ENCODE assay signal across 25 cellular contexts in the genomic region with DNA sequence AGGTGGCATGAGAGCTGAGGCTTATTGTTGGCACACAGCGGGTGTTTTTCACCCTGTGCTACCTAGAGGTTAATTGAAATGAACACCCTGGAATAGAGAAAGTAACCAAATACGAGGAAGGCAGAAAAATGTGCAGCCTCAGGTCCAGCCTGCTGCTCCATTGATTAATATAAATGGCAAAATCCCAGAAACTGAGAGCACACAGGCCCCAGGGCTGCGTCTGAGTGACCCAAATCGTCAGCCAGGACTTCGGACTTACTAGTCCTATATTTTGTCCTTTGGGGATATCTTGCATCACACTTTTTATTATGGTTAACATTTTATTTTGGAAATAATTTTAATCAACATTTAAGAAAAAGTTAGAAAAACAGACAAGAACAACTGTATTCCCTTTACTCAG.
"Had no signal": no experiment of that assay in that cellular context is flagged by ENCODE, and none has a peak within 500 bp of the region (broad histone marks: within the 10 kb centered on the region; RNA-seq: fewer than 3 reads in every experiment).

No MANE protein-coding gene starts in this region.

- H3K27ac ChIP-seq: colonic mucosa, epithelial cell of prostate, esophagus squamous epithelium, gastrocnemius medialis, heart right ventricle, left ventricle myocardium inferior, lower lobe of right lung had no signal

- H3K27ac Mint-ChIP-seq: dendritic cell treated with granulocyte-macrophage colony-stimulating factor and Interleukin-4, amounts not matched to agents 40 ng/mL and 50 ng/mL, for 4 days; effector memory CD8-positive, alpha-beta T cell; endodermal cell had no signal

- H3K4me3 Mint-ChIP-seq: dendritic cell treated with granulocyte-macrophage colony-stimulating factor and Interleukin-4, amounts not matched to agents 40 ng/mL and 50 ng/mL, for 4 days; effector memory CD8-positive, alpha-beta T cell; endodermal cell had no signal

- H3K9me3 Mint-ChIP-seq: effector memory CD8-positive, alpha-beta T cell; endodermal cell had no signal

- H3K4me3 ChIP-seq: colonic mucosa, esophagus squamous epithelium, gastrocnemius medialis, heart right ventricle, left ventricle myocardium inferior, lower lobe of right lung had no signal

- H3K27me3 ChIP-seq: colonic mucosa, esophagus squamous epithelium, gastrocnemius medialis, heart right ventricle had no signal

- FAIRE-seq: endometrium, islet of Langerhans, keratinocyte had no signal

- H3K4me1 ChIP-seq: colonic mucosa, gastrocnemius medialis had no signal

- DNase-seq: colonic mucosa; cortex of kidney; effector CD8-positive, alpha-beta T cell; effector memory CD8-positive, alpha-beta T cell; endodermal cell; erythroblast; esophagus squamous epithelium; foreskin fibroblast; foreskin melanocyte; gastrocnemius medialis; glutamatergic neuron; head of caudate nucleus; heart right ventricle; hippocampal formation; left cardiac atrium; left ventricle myocardium inferior; lower lobe of right lung; mesenchymal stem cell; midbrain had no signal

- ATAC-seq: effector memory CD8-positive, alpha-beta T cell; esophagus mucosa; gastrocnemius medialis; heart right ventricle; left cardiac atrium; lower lobe of right lung had no signal

- H3K27me3 Mint-ChIP-seq: dendritic cell treated with granulocyte-macrophage colony-stimulating factor and Interleukin-4, amounts not matched to agents 40 ng/mL and 50 ng/mL, for 4 days had no signal

- H3K36me3 ChIP-seq: colonic mucosa, esophagus squamous epithelium, gastrocnemius medialis, heart right ventricle, left ventricle myocardium inferior, lower lobe of right lung had no signal

- H3K9me3 ChIP-seq: colonic mucosa, esophagus squamous epithelium, gastrocnemius medialis, heart right ventricle, left ventricle myocardium inferior, lower lobe of right lung had no signal
